ENCODE assay signal across 21 cellular contexts in the genomic region with DNA sequence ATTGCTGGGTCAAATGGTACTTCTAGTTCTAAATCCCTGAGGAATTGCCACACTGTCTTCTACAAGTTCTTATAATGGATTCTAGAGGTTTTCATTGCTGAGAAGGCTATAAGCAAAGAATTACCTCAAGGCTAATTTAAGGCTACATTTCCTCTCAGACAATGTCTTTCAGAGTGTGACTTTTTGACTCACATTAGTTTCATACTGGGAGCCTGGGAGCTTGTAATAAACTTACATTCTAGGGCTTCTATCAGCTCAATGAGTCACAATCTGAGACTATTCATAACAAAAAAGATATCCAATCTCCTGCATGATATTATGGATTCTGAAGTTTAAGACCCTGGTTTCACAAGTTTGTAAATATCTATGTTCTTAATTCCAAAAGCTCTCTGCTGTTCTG.
"Had no signal": no experiment of that assay in that cellular context is flagged by ENCODE, and none has a peak within 500 bp of the region (broad histone marks: within the 10 kb centered on the region; RNA-seq: fewer than 3 reads in every experiment).

No MANE protein-coding gene starts in this region.

- DNase-seq: IMR-90, Karpas-422, KG1, MM.1S, NCI-H1092 treated with DMSO at 0.1 percent for 48 hours, NCI-H1436, NCI-H187, NCI-H2029, NCI-H2081 treated with DMSO at 0.1 percent for 48 hours, NCI-H2171, NCI-H226, NCI-H510A, NCI-H524 treated with DMSO at 0.1 percent for 48 hours, NCI-H69, NCI-H774, PC-3, SHP77, SK-N-SH had no signal

- H3K27ac ChIP-seq: RWPE1 had no signal

- ATAC-seq: HepG2, Panc1, PC-3 had no signal

- FAIRE-seq: HepG2 had no signal
